ENCODE assay signal across 7 cellular contexts in the genomic region with DNA sequence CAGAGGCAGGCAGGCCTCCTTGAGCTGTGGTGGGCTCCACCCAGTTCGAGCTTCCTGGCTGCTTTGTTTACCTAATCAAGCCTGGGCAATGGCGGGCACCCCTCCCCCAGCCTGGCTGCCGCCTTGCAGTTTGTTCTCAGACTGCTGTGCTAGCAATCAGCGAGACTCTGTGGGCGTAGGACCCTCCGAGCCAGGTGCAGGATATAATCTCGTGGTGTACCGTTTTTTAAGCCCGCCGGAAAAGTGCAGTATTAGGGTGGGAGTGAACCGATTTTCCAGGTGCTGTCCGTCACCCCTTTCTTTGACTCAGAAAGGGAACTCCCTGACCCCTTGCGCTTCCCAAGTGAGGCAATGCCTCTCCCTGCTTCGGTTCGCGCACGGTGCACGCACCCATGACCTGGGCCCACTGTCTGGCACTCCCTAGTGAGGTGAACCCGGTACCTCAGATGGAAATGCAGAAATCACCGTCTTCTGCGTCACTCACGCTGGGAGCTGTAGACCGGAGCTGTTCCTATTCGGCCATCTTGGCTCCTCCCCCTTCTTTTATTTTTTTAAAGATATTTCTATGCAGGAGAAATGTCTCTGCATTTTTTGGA.
DNase-seq lines count a peak whose midpoint lies in the region; ATAC-seq and TF ChIP-seq lines count a peak whose summit lies in the region.
"Not testable (repeated sequence)": the region's sequence is repeated elsewhere in the genome, so short reads cannot be mapped to it uniquely, and the experiment has no call there.

No MANE protein-coding gene starts in this region.

- peak overlapping the region in 6 of 8 donors; percentile 3 to 66 (median 39) for H3K27ac ChIP-seq in spleen

- not testable (repeated sequence) for TF ChIP-seq CTCF in Loucy (conservative IDR thresholded peaks at IDR 0.05; ENCODE audit: low read length); spleen (IDR thresholded peaks at IDR 0.05 in 8 of 11, conservative IDR thresholded peaks at IDR 0.05 in 3 of 11)

- H3K9me3 Mint-ChIP-seq in activated T-cell treated with anti-CD3 and anti-CD28 coated beads, Interleukin-2, amount 50 U/mL, for 72 hours; central memory CD8-positive, alpha-beta T cell; immature natural killer cell: not testable (repeated sequence)

- H4K20me1 ChIP-seq in Loucy (ENCODE audit: insufficient read depth, low read length, poor library complexity, severe bottlenecking) = not testable (repeated sequence)

- H3K27me3 ChIP-seq in Loucy (ENCODE audit: insufficient read depth, low read length, poor library complexity, severe bottlenecking); spleen (replicated peaks in 1 of 7): not testable (repeated sequence)

- peaks cover 22% of the 10 kb centered on the region for H3K4me1 ChIP-seq in Loucy (ENCODE audit: insufficient read depth, low read length, poor library complexity, severe bottlenecking)
- H3K4me1 ChIP-seq in spleen = peaks cover 0 to 15% (median 9%) of the 10 kb centered on the region in 6 donors

- H3K4me1 Mint-ChIP-seq in activated T-cell treated with anti-CD3 and anti-CD28 coated beads, Interleukin-2, amount 50 U/mL, for 72 hours (ENCODE audit: low read depth) = peaks cover 16% of the 10 kb centered on the region
- peaks cover 22% of the 10 kb centered on the region for H3K4me1 Mint-ChIP-seq in central memory CD8-positive, alpha-beta T cell
- peaks cover 20 to 21% of the 10 kb centered on the region in 2 donors for H3K4me1 Mint-ChIP-seq in immature natural killer cell

- peak; percentile 31 for DNase-seq in activated CD4-positive, CD25-positive, alpha-beta regulatory T cell treated with anti-CD3 and anti-CD28 coated beads, Interleukin-2, amount 50 U/mL, for 72 hours
- DNase-seq in activated T-cell treated with anti-CD3 and anti-CD28 coated beads, Interleukin-2, amount 50 U/mL, for 72 hours = peak in 1 of 2 donors; percentile 17
- peak; percentile 18 to 41 for DNase-seq in central memory CD8-positive, alpha-beta T cell (ENCODE audit: low spot score in 2 of 2)
- DNase-seq in immature natural killer cell (peak; percentile 9 to 54 (median 26)), spleen (peak; percentile 56)

- H3K9me3 ChIP-seq in Loucy (ENCODE audit: insufficient read depth, low read depth, low read length); spleen: not testable (repeated sequence)

- not testable (repeated sequence) for H3K36me3 Mint-ChIP-seq in activated T-cell treated with anti-CD3 and anti-CD28 coated beads, Interleukin-2, amount 50 U/mL, for 72 hours (ENCODE audit: insufficient read depth in 2 of 2); central memory CD8-positive, alpha-beta T cell (ENCODE audit: insufficient read depth); immature natural killer cell

- H3K9ac ChIP-seq in Loucy (ENCODE audit: low read depth, low read length, poor library complexity, severe bottlenecking) = peak overlapping the region; percentile 1

- H3K36me3 ChIP-seq in Loucy (ENCODE audit: insufficient read depth, low read length) = not testable (repeated sequence)
- peaks cover 0 to 23% (median 0%) of the 10 kb centered on the region in 6 donors for H3K36me3 ChIP-seq in spleen

- peak overlapping the region; percentile 73 to 77 for H3K4me3 Mint-ChIP-seq in activated T-cell treated with anti-CD3 and anti-CD28 coated beads, Interleukin-2, amount 50 U/mL, for 72 hours
- H3K4me3 Mint-ChIP-seq in central memory CD8-positive, alpha-beta T cell = peak overlapping the region; percentile 88
- peak overlapping the region; percentile 59 to 92 (median 83) for H3K4me3 Mint-ChIP-seq in immature natural killer cell

- intact Hi-C loops in spleen (cut with DNase I; ENCODE audit: low total_unique reads) = not testable (repeated sequence)

- not testable (repeated sequence) for H3K79me2 ChIP-seq in Loucy (ENCODE audit: insufficient read depth, low read length)

- H3K4me3 ChIP-seq in Loucy (ENCODE audit: low read length, poor library complexity, severe bottlenecking) (peak overlapping the region; percentile 67), spleen (peak overlapping the region in 1 of 8 donors; percentile 54)

- H2AFZ ChIP-seq in Loucy (ENCODE audit: low read length) = peak overlapping the region; percentile 76

- ATAC-seq in GM19351 (IDR thresholded peaks at IDR 0.05; ENCODE audit: unreplicated experiment) = peak; percentile 39
- ATAC-seq in activated T-cell treated with anti-CD3 and anti-CD28 coated beads, Interleukin-2, amount 50 U/mL, for 72 hours (replicated peaks in 1 of 2) = peak in 1 of 2 donors; percentile 13
- ATAC-seq in central memory CD8-positive, alpha-beta T cell (replicated peaks; ENCODE audit: extremely low read depth, poor library complexity, severe bottlenecking) = peak; percentile 65

- WGBS in spleen, 5 donors = 59 to 87% (median 74%) methylated on average over 23 to 24 of the region's 24 CpGs

- H3F3A ChIP-seq in Loucy (ENCODE audit: low read depth) = not testable (repeated sequence)

- not testable (repeated sequence) for H3K27me3 Mint-ChIP-seq in activated T-cell treated with anti-CD3 and anti-CD28 coated beads, Interleukin-2, amount 50 U/mL, for 72 hours (ENCODE audit: low read depth); central memory CD8-positive, alpha-beta T cell; immature natural killer cell (ENCODE audit: low read depth in 3 of 3)

- not testable (repeated sequence) for TF ChIP-seq POLR2A in spleen (IDR thresholded peaks at IDR 0.05)

- not testable (repeated sequence) for H3K9me2 ChIP-seq in Loucy (replicated peaks; ENCODE audit: low read depth, low read length)

- peak overlapping the region; percentile 89 for H3K27ac Mint-ChIP-seq in activated T-cell treated with anti-CD3 and anti-CD28 coated beads, Interleukin-2, amount 50 U/mL, for 72 hours
- peak overlapping the region; percentile 97 for H3K27ac Mint-ChIP-seq in central memory CD8-positive, alpha-beta T cell (ENCODE audit: low read depth)
- H3K27ac Mint-ChIP-seq in immature natural killer cell = peak overlapping the region; percentile 39 to 94 (median 86)

- peak overlapping the region; percentile 43 for H3K4me2 ChIP-seq in Loucy (ENCODE audit: low read depth, low read length, poor library complexity, severe bottlenecking)
